Comparison of ENCODE assay signal across 16 cellular contexts in the genomic region with DNA sequence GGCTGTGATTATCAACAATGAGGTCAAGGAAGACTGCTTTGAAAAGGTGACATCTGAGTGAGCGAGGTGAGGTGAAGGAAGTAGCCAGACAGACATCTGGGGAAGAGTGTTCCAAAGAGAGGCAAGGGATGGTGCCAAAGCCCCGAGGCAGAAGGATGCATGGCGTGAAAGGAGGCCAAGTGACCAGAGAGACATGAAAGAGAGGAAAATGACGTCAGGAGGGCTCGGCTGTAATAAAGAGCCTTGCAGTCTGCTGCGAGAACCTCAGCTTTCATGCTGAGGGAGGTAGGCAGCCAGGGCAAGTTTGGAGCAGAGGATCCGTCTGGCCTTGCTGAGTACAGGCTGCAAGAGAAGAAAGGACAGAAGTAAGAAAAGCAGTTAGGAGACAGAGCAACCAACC. TPM values are rescaled to one million over a fixed set of nuclear protein-coding genes. Genes with fewer than 3 reads are reported as not detected.
DNase-seq lines count a peak whose midpoint lies in the region; ATAC-seq and TF ChIP-seq lines count a peak whose summit lies in the region.
"Had no signal": no experiment of that assay in that cellular context is flagged by ENCODE, and none has a peak within 500 bp of the region (broad histone marks: within the 10 kb centered on the region; RNA-seq: fewer than 3 reads in every experiment).

No MANE protein-coding gene starts in this region.

- no peaks in the 10 kb centered on the region for H3K9me3 ChIP-seq in T-helper 17 cell (ENCODE audit: control insufficient read depth, low read length, poor library complexity, severe bottlenecking)

- peaks cover 99% of the 10 kb centered on the region for H3K4me1 Mint-ChIP-seq in activated T-cell treated with anti-CD3 and anti-CD28 coated beads, Interleukin-2, amount 50 U/mL, for 72 hours (ENCODE audit: low read depth)
- H3K4me1 Mint-ChIP-seq in T-helper 17 cell (peaks cover 86% of the 10 kb centered on the region), endothelial cell (ENCODE audit: unreplicated experiment) (peaks cover 62% of the 10 kb centered on the region)
- peaks cover 100% of the 10 kb centered on the region for H3K4me1 Mint-ChIP-seq in stimulated activated naive CD8-positive, alpha-beta T cell treated with anti-CD3 and anti-CD28 coated beads, Interleukin-15, amount 100 ng/mL, for 72 hours

- peak overlapping the region; percentile 43 for H3K27ac Mint-ChIP-seq in activated T-cell treated with anti-CD3 and anti-CD28 coated beads, Interleukin-2, amount 50 U/mL, for 72 hours
- peak overlapping the region; percentile 97 for H3K27ac Mint-ChIP-seq in T-helper 17 cell
- H3K27ac Mint-ChIP-seq in endothelial cell (ENCODE audit: unreplicated experiment), result peak overlapping the region; percentile 33
- H3K27ac Mint-ChIP-seq in stimulated activated naive CD8-positive, alpha-beta T cell treated with anti-CD3 and anti-CD28 coated beads, Interleukin-15, amount 100 ng/mL, for 72 hours, result peak overlapping the region; percentile 1 to 21

- no peaks in the 10 kb centered on the region for H3K27me3 Mint-ChIP-seq in activated T-cell treated with anti-CD3 and anti-CD28 coated beads, Interleukin-2, amount 50 U/mL, for 72 hours (ENCODE audit: low read depth)
- H3K27me3 Mint-ChIP-seq in T-helper 17 cell (no peaks in the 10 kb centered on the region), endothelial cell (ENCODE audit: unreplicated experiment) (peaks cover 15% of the 10 kb centered on the region)
- no peaks in the 10 kb centered on the region for H3K27me3 Mint-ChIP-seq in stimulated activated naive CD8-positive, alpha-beta T cell treated with anti-CD3 and anti-CD28 coated beads, Interleukin-15, amount 100 ng/mL, for 72 hours

- peak overlapping the region in 1 of 2 donors; percentile 23 for H3K4me3 Mint-ChIP-seq in activated T-cell treated with anti-CD3 and anti-CD28 coated beads, Interleukin-2, amount 50 U/mL, for 72 hours
- peak overlapping the region; percentile 91 for H3K4me3 Mint-ChIP-seq in T-helper 17 cell
- no peak overlapping the region for H3K4me3 Mint-ChIP-seq in endothelial cell (ENCODE audit: unreplicated experiment)
- H3K4me3 Mint-ChIP-seq in stimulated activated naive CD8-positive, alpha-beta T cell treated with anti-CD3 and anti-CD28 coated beads, Interleukin-15, amount 100 ng/mL, for 72 hours, result peak overlapping the region; percentile 30 to 45
- H3K4me3 Mint-ChIP-seq: nephron had no signal

- no peaks in the 10 kb centered on the region for H3K9me3 Mint-ChIP-seq in activated T-cell treated with anti-CD3 and anti-CD28 coated beads, Interleukin-2, amount 50 U/mL, for 72 hours
- H3K9me3 Mint-ChIP-seq in endothelial cell (ENCODE audit: unreplicated experiment), result no peaks in the 10 kb centered on the region
- H3K9me3 Mint-ChIP-seq in stimulated activated naive CD8-positive, alpha-beta T cell treated with anti-CD3 and anti-CD28 coated beads, Interleukin-15, amount 100 ng/mL, for 72 hours, result peaks cover 0 to 4% of the 10 kb centered on the region in 2 donors
- H3K9me3 Mint-ChIP-seq: nephron had no signal

- no peak for ATAC-seq in activated T-cell treated with anti-CD3 and anti-CD28 coated beads, Interleukin-2, amount 50 U/mL, for 72 hours (replicated peaks in 1 of 2)
- ATAC-seq in T-helper 17 cell, result no peak
- ATAC-seq in stimulated activated naive CD8-positive, alpha-beta T cell treated with anti-CD3 and anti-CD28 coated beads, Interleukin-15, amount 100 ng/mL, for 72 hours, result no peak
- ATAC-seq: left ventricle myocardium superior, right cardiac atrium, Right ventricle myocardium inferior had no signal

- TF ChIP-seq CTCF in endothelial cell (IDR thresholded peaks at IDR 0.05; ENCODE audit: unreplicated experiment), result no peak

- peaks cover 0 to 5% of the 10 kb centered on the region in 2 donors for H3K36me3 Mint-ChIP-seq in activated T-cell treated with anti-CD3 and anti-CD28 coated beads, Interleukin-2, amount 50 U/mL, for 72 hours (ENCODE audit: insufficient read depth in 2 of 2)
- H3K36me3 Mint-ChIP-seq in T-helper 17 cell (ENCODE audit: low read depth), result peaks cover 9% of the 10 kb centered on the region
- H3K36me3 Mint-ChIP-seq in endothelial cell (ENCODE audit: low read depth, unreplicated experiment), result peaks cover 25% of the 10 kb centered on the region

- no peak for DNase-seq in activated T-cell treated with anti-CD3 and anti-CD28 coated beads, Interleukin-2, amount 50 U/mL, for 72 hours
- no peak for DNase-seq in activated T-cell treated with anti-CD3 and anti-CD28 coated beads for 4 hours
- DNase-seq in T-helper 17 cell, result no peak
- no peak for DNase-seq in endothelial cell (ENCODE audit: low spot score)
- DNase-seq in stimulated activated naive CD8-positive, alpha-beta T cell treated with anti-CD3 and anti-CD28 coated beads, Interleukin-15, amount 100 ng/mL, for 72 hours, result no peak
- no peak for DNase-seq in NCI-H748 treated with DMSO at 0.1 percent for 48 hours (lab: John Stamatoyannopoulos, UW)
- no peak for DNase-seq in cerebellar nuclear complex (lab: John Stamatoyannopoulos, UW)
- no peak for DNase-seq in KG1 (lab: John Stamatoyannopoulos, UW)
- DNase-seq: cortex of kidney; left ventricle myocardium superior; NCI-H1048; right cardiac atrium; stimulated activated CD4-positive, alpha-beta T cell treated with anti-CD3 and anti-CD28 coated beads, Interleukin-2, amount 100 ng/mL, for 24 hours; stimulated activated CD8-positive, alpha-beta memory T cell treated with anti-CD3 and anti-CD28 coated beads, Interleukin-4, amount 100 ng/mL, for 48 hours had no signal

RNA-seq across cellular contexts. Expression of a gene that starts 50.8 kb away (rescaled TPM):
- total RNA-seq in activated T-cell treated with anti-CD3 and anti-CD28 coated beads, Interleukin-2, amount 50 U/mL, for 72 hours, result 10 to 100 TPM; 47.0 to 56.9 TPM
- total RNA-seq in T-helper 17 cell (10 to 100 TPM; 72.9 to 86.1 TPM), endothelial cell (ENCODE audit: unreplicated experiment) (65.8 TPM)

Comparison
In these comparisons a context has a peak if more than half of its experiments do, and no peak if none do; other contexts are left out.
1. H3K27ac Mint-ChIP-seq: peak in every context shown above with its lines; median percentile 97 in T-helper 17 cell; 43 in activated T-cell treated with anti-CD3 and anti-CD28 coated beads, Interleukin-2, amount 50 U/mL, for 72 hours; 33 in endothelial cell; 11 in stimulated activated naive CD8-positive, alpha-beta T cell treated with anti-CD3 and anti-CD28 coated beads, Interleukin-15, amount 100 ng/mL, for 72 hours.